2 cellular contexts compared by ENCODE assay signal in genomic region chr5:124824637-124825158, GRCh38.
TF ChIP-seq lines count a peak whose summit lies in the region.

No MANE protein-coding gene starts in this region.

TF ChIP-seq in IMR-90, 13 proteins besides CTCF, POLR2A, EP300 and RAD21 (continued from another document):
- TF ChIP-seq SMC3 (IDR thresholded peaks at IDR 0.05; ENCODE audit: low read depth, low read length) (no peak), MXI1 (IDR thresholded peaks at IDR 0.05; ENCODE audit: borderline replicate concordance, low read depth, low read length) (no peak), MAZ (IDR thresholded peaks at IDR 0.05; ENCODE audit: borderline replicate concordance, low read depth, low read length) (no peak), CEBPB (IDR thresholded peaks at IDR 0.05; ENCODE audit: low read depth, low read length) (peak; percentile 88), BHLHE40 (IDR thresholded peaks at IDR 0.05; ENCODE audit: low read depth, low read length) (peak; percentile 94), MAFK (IDR thresholded peaks at IDR 0.05; ENCODE audit: low read depth, low read length) (no peak), FOS (IDR thresholded peaks at IDR 0.05; ENCODE audit: low read depth, low read length) (peak; percentile 50), ELK1 (IDR thresholded peaks at IDR 0.05; ENCODE audit: borderline replicate concordance, low read depth, low read length) (no peak)
- TF ChIP-seq, protein P1, sequence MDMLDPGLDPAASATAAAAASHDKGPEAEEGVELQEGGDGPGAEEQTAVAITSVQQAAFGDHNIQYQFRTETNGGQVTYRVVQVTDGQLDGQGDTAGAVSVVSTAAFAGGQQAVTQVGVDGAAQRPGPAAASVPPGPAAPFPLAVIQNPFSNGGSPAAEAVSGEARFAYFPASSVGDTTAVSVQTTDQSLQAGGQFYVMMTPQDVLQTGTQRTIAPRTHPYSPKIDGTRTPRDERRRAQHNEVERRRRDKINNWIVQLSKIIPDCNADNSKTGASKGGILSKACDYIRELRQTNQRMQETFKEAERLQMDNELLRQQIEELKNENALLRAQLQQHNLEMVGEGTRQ (IDR thresholded peaks at IDR 0.05; ENCODE audit: low read depth, low read length), result peak; percentile 83

TF ChIP-seq in K562, 482 proteins besides CTCF, POLR2A, EP300 and RAD21:
- TF ChIP-seq CEBPG (CRISPR knock-in tag; IDR thresholded peaks at IDR 0.05), result no peak
- TF ChIP-seq CEBPG (tag; conservative IDR thresholded peaks at IDR 0.05 in 1 of 2, IDR thresholded peaks at IDR 0.05 in 1 of 2), result peak in 1 of 2 experiments; percentile 60; a peak in 2 of 4 replicates
- TF ChIP-seq ZKSCAN1 (IDR thresholded peaks at IDR 0.05; ENCODE audit: low read depth, low read length), result no peak
- peak; percentile 41 for TF ChIP-seq FOSL1 (tag; conservative IDR thresholded peaks at IDR 0.05)
